ENCODE assay signal across 11 cellular contexts in genomic region chr10:44961231-44961571, GRCh38. TPM values are rescaled to one million over a fixed set of nuclear protein-coding genes. Genes with fewer than 3 reads are reported as not detected.
A peak's percentile ranks its signal among the peaks of the same experiment; 100 is the strongest.
DNase-seq lines count a peak whose midpoint lies in the region; ATAC-seq, FAIRE-seq and TF ChIP-seq lines count a peak whose summit lies in the region.
"Had no signal": no experiment of that assay in that cellular context is flagged by ENCODE, and none has a peak within 500 bp of the region (broad histone marks: within the 10 kb centered on the region; RNA-seq: fewer than 3 reads in every experiment).

No MANE protein-coding gene starts in this region.

- CTCF ChIA-PET in HepG2 (lab: Yijun Ruan, JAX; ENCODE audit: low intra/inter-chr PET ratio, low total read pairs): no interaction called here

- peaks cover 48 to 76% of the 10 kb centered on the region in 2 donors for H3K4me1 Mint-ChIP-seq in stimulated activated naive B cell treated with anti-CD40 and anti-IgM and Interleukin-4, amounts not matched to agents 10 μg/mL and 1 μg/mL and 100 μg/mL, for 72 hours

- TF ChIP-seq RAD21 in HepG2 (CRISPR knock-in tag; IDR thresholded peaks at IDR 0.05): no peak

- H3K4me3 ChIP-seq in GM12865 (ENCODE audit: low read depth, low read length) (peak overlapping the region; percentile 63), adipocyte (ENCODE audit: low read length) (peak overlapping the region; percentile 88), HepG2 (replicated peaks in 1 of 3; ENCODE audit: insufficient read depth in 1 of 3, low read depth in 2 of 3, low read length in 3 of 3) (peak overlapping the region; percentile 82 to 85 (median 84)), skin epidermis (peak overlapping the region in 4 of 7 experiments; percentile 58 to 83 (median 70))
- H3K4me3 ChIP-seq: MG63 had no signal

- peaks cover 64% of the 10 kb centered on the region for H3K79me2 ChIP-seq in HepG2 (ENCODE audit: insufficient read depth, low read length)

- POLR2A ChIA-PET in HepG2 (lab: Yijun Ruan, JAX): interaction anchor here (1.2 to 13.2 kb wide), 8 partner anchors 8 to 33 kb away, joined by 3 to 407 read pairs (median 36); partner anchors contain the start of gene DEPP1

- no peak for ATAC-seq in HepG2
- ATAC-seq in GM18511 (IDR thresholded peaks at IDR 0.05; ENCODE audit: unreplicated experiment): no peak
- ATAC-seq in stimulated activated naive B cell treated with anti-CD40 and anti-IgM and Interleukin-4, amounts not matched to agents 10 μg/mL and 1 μg/mL and 100 μg/mL, for 72 hours (replicated peaks): no peak

- no peaks in the 10 kb centered on the region for H3K36me3 ChIP-seq in adipocyte (ENCODE audit: control insufficient read depth, insufficient read depth, low read length, severe bottlenecking)
- peaks cover 0 to 1% of the 10 kb centered on the region in 2 experiments; a peak in 2 of 5 replicates for H3K36me3 ChIP-seq in HepG2 (replicated peaks in 1 of 2; ENCODE audit: control insufficient read depth in 1 of 2, insufficient read depth in 2 of 2, low read length in 2 of 2)
- H3K36me3 ChIP-seq: MG63 had no signal

- H3K9me3 Mint-ChIP-seq in stimulated activated naive B cell treated with anti-CD40 and anti-IgM and Interleukin-4, amounts not matched to agents 10 μg/mL and 1 μg/mL and 100 μg/mL, for 72 hours: no peaks in the 10 kb centered on the region

- H2AFZ ChIP-seq in HepG2 (ENCODE audit: low read length): no peak overlapping the region

- DNase-seq in GM12865 (ENCODE audit: low read depth) (no peak), adipocyte (ENCODE audit: low read depth) (no peak), HepG2 (ENCODE audit: low spot score) (no peak), HuH-7.5 (ENCODE audit: low spot score) (no peak)
- DNase-seq in activated naive CD4-positive, alpha-beta T cell treated with anti-CD3 and anti-CD28 coated beads, Interleukin-2, amount 50 U/mL, for 16 hours: no peak
- no peak for DNase-seq in stimulated activated naive B cell treated with anti-CD40 and anti-IgM and Interleukin-4, amounts not matched to agents 10 μg/mL and 1 μg/mL and 100 μg/mL, for 72 hours
- DNase-seq: cerebellar nuclear complex, MG63, NCI-H774 had no signal

- no peaks in the 10 kb centered on the region for H3K9me3 ChIP-seq in adipocyte (ENCODE audit: control insufficient read depth, low read length)
- no peaks in the 10 kb centered on the region for H3K9me3 ChIP-seq in HepG2 (ENCODE audit: low read length)
- H3K9me3 ChIP-seq: MG63 had no signal

- H3K27me3 Mint-ChIP-seq in stimulated activated naive B cell treated with anti-CD40 and anti-IgM and Interleukin-4, amounts not matched to agents 10 μg/mL and 1 μg/mL and 100 μg/mL, for 72 hours: peaks cover 8 to 9% of the 10 kb centered on the region in 2 donors

- H3K27ac Mint-ChIP-seq in stimulated activated naive B cell treated with anti-CD40 and anti-IgM and Interleukin-4, amounts not matched to agents 10 μg/mL and 1 μg/mL and 100 μg/mL, for 72 hours: no peak overlapping the region

- no peak for FAIRE-seq in HepG2 (lab: Jason Lieb, UNC)

- WGBS in HepG2 (ENCODE audit: low lambda C conversion rate): 8% methylated on average over 3 of the region's 4 CpGs

- peaks cover 6 to 18% of the 10 kb centered on the region in 2 donors for H3K36me3 Mint-ChIP-seq in stimulated activated naive B cell treated with anti-CD40 and anti-IgM and Interleukin-4, amounts not matched to agents 10 μg/mL and 1 μg/mL and 100 μg/mL, for 72 hours

- peak overlapping the region; percentile 95 for H3K4me2 ChIP-seq in HepG2 (ENCODE audit: low read depth, low read length)

- in situ Hi-C loops in HepG2 (cut with HindIII; ENCODE audit: extremely low pct_ligation_motif_present, low pct_unique_long_range_greater_than_20kb): loop anchor here (25.0 kb wide), 1 partner anchor 1549 kb away; the partner anchor contains the start of gene HNRNPF

- no peak overlapping the region for H3K4me3 Mint-ChIP-seq in stimulated activated naive B cell treated with anti-CD40 and anti-IgM and Interleukin-4, amounts not matched to agents 10 μg/mL and 1 μg/mL and 100 μg/mL, for 72 hours

- peak overlapping the region; percentile 80 for H3K27ac ChIP-seq in HepG2 (ENCODE audit: extremely low read length, insufficient read depth, low read length)
- peak overlapping the region in 8 of 21 experiments; percentile 0 to 95 (median 38) for H3K27ac ChIP-seq in skin epidermis

- intact Hi-C loops in HepG2 (cut with micrococcal nuclease; ENCODE audit: unreplicated experiment): loop anchor here (2.0 kb wide), 1 partner anchor 14 kb away; no protein-coding TSS in a partner anchor

- TF ChIP-seq EP300 in HepG2 (IDR thresholded peaks at IDR 0.05; ENCODE audit: low read depth in 2 of 2, low read length in 2 of 2): no peak
- no peak for TF ChIP-seq EP300 in HepG2 (CRISPR knock-in tag; IDR thresholded peaks at IDR 0.05; ENCODE audit: borderline replicate concordance)

- no peaks in the 10 kb centered on the region for H3K27me3 ChIP-seq in adipocyte (replicated peaks; ENCODE audit: control insufficient read depth, insufficient read depth, low read length)
- H3K27me3 ChIP-seq in HepG2 (ENCODE audit: control insufficient read depth in 1 of 2, insufficient read depth in 2 of 2, low read length in 2 of 2): no peaks in the 10 kb centered on the region; a peak in 1 of 5 replicates
- H3K27me3 ChIP-seq: MG63 had no signal

- H3K9ac ChIP-seq in adipocyte (ENCODE audit: low read length): peak overlapping the region; percentile 85
- H3K9ac ChIP-seq in HepG2 (ENCODE audit: insufficient read depth, low read depth, low read length): peak overlapping the region; percentile 80

- H3K4me1 ChIP-seq in adipocyte (ENCODE audit: control insufficient read depth, insufficient read depth, low read length): peaks cover 85% of the 10 kb centered on the region
- H3K4me1 ChIP-seq in HepG2 (ENCODE audit: insufficient read depth, low read length): peaks cover 79% of the 10 kb centered on the region

- no peak for TF ChIP-seq POLR2A in HepG2 (IDR thresholded peaks at IDR 0.05; ENCODE audit: insufficient read depth in 1 of 2, low read depth in 2 of 2, low read length in 2 of 2)

- TSS peak; percentile 57 for BruUV-seq in HepG2 (replicated peaks; lab: Mats Ljungman, UMichigan)

- peaks cover 4% of the 10 kb centered on the region; the same call in 1 of the 2 replicates for H4K20me1 ChIP-seq in HepG2 (ENCODE audit: insufficient read depth, low read length)

- TF ChIP-seq CTCF in GM12865 (IDR thresholded peaks at IDR 0.05; ENCODE audit: insufficient read depth, low read depth, low read length, missing control alignments): no peak
- TF ChIP-seq CTCF in HepG2 (CRISPR knock-in tag; IDR thresholded peaks at IDR 0.05): no peak

RNA-seq across cellular contexts. Expression of gene RASSF4, which starts 1.6 kb away (rescaled TPM):
- total RNA-seq in HepG2 (2016; rRNA removed; fragmentation: Illumina TruSeq; extraction: Trizol): 49.9 and 51.7 TPM in 2 replicates
- 22.4 and 22.8 TPM in 2 replicates for total RNA-seq in HepG2 (2016; cell fraction: cytosol; rRNA removed; fragmentation: Illumina TruSeq; extraction: Trizol; ENCODE audit: low read depth)
- total RNA-seq in HepG2 (2016; cell fraction: insoluble cytoplasmic fraction; rRNA removed; fragmentation: Illumina TruSeq; extraction: Trizol): 49.9 and 50.1 TPM in 2 replicates
- 39.2 and 45.6 TPM in 2 replicates for total RNA-seq in HepG2 (2016; cell fraction: membrane; rRNA removed; fragmentation: Illumina TruSeq; extraction: Trizol)
- total RNA-seq in HepG2 (2016; cell fraction: nucleus; rRNA removed; fragmentation: Illumina TruSeq; extraction: Trizol): 52.1 and 54.6 TPM in 2 replicates
- polyA plus RNA-seq in HepG2 (2011; rRNA removed): 34.0 and 39.7 TPM in 2 replicates
- polyA plus RNA-seq in HepG2 (2011; cell fraction: cytosol; rRNA removed): 20.4 and 25.8 TPM in 2 replicates
- polyA plus RNA-seq in HepG2 (2011; cell fraction: nucleus; rRNA removed): 140 TPM in 2 replicates
- 25.0 and 26.7 TPM in 2 replicates for polyA plus RNA-seq in HepG2 (2012)
- polyA plus RNA-seq in HepG2 (2016; cell fraction: cytosol; fragmentation: Illumina TruSeq; extraction: Trizol; ENCODE audit: low read depth): 18.5 and 22.5 TPM in 2 replicates
- 53.5 and 57.9 TPM in 2 replicates for polyA plus RNA-seq in HepG2 (2016; cell fraction: insoluble cytoplasmic fraction; fragmentation: Illumina TruSeq; extraction: Trizol; ENCODE audit: low read depth)
- 31.2 and 31.3 TPM in 2 replicates for polyA plus RNA-seq in HepG2 (2016; cell fraction: membrane; fragmentation: Illumina TruSeq; extraction: Trizol; ENCODE audit: low read depth)
- polyA plus RNA-seq in HepG2 (2016; cell fraction: nucleus; fragmentation: Illumina TruSeq; extraction: Trizol; ENCODE audit: insufficient read depth, low read depth): 84.5 and 98.6 TPM in 2 replicates
- polyA minus RNA-seq in HepG2 (2011; rRNA and poly(A)+ RNA removed; ENCODE audit: low replicate concordance): 0.12 and 67.0 TPM in 2 replicates
- polyA minus RNA-seq in HepG2 (2011; cell fraction: cytosol; rRNA and poly(A)+ RNA removed): 13.4 and 16.0 TPM in 2 replicates
- 74.3 and 88.9 TPM in 2 replicates for polyA minus RNA-seq in HepG2 (2011; cell fraction: nucleus; rRNA and poly(A)+ RNA removed)

RNA-seq across cellular contexts. Expression of gene DEPP1, which starts 17.4 kb away (rescaled TPM):
- 11.2 and 14.8 TPM in 2 replicates for total RNA-seq in HepG2 (2016; rRNA removed; fragmentation: Illumina TruSeq; extraction: Trizol)
- total RNA-seq in HepG2 (2016; cell fraction: cytosol; rRNA removed; fragmentation: Illumina TruSeq; extraction: Trizol; ENCODE audit: low read depth): 3.0 and 5.0 TPM in 2 replicates
- 9.0 and 15.3 TPM in 2 replicates for total RNA-seq in HepG2 (2016; cell fraction: insoluble cytoplasmic fraction; rRNA removed; fragmentation: Illumina TruSeq; extraction: Trizol)
- 9.0 and 9.3 TPM in 2 replicates for total RNA-seq in HepG2 (2016; cell fraction: membrane; rRNA removed; fragmentation: Illumina TruSeq; extraction: Trizol)
- total RNA-seq in HepG2 (2016; cell fraction: nucleus; rRNA removed; fragmentation: Illumina TruSeq; extraction: Trizol): 15.1 and 16.0 TPM in 2 replicates
- polyA plus RNA-seq in HepG2 (2011; rRNA removed): 270 and 338 TPM in 2 replicates
- 261 and 317 TPM in 2 replicates for polyA plus RNA-seq in HepG2 (2011; cell fraction: cytosol; rRNA removed)
- polyA plus RNA-seq in HepG2 (2011; cell fraction: nucleus; rRNA removed): 103 and 135 TPM in 2 replicates
- 132 and 232 TPM in 2 replicates for polyA plus RNA-seq in HepG2 (2012)
- 2.0 and 2.5 TPM in 2 replicates for polyA plus RNA-seq in HepG2 (2016; cell fraction: cytosol; fragmentation: Illumina TruSeq; extraction: Trizol; ENCODE audit: low read depth)
- 9.3 and 11.2 TPM in 2 replicates for polyA plus RNA-seq in HepG2 (2016; cell fraction: insoluble cytoplasmic fraction; fragmentation: Illumina TruSeq; extraction: Trizol; ENCODE audit: low read depth)
- polyA plus RNA-seq in HepG2 (2016; cell fraction: membrane; fragmentation: Illumina TruSeq; extraction: Trizol; ENCODE audit: low read depth): 3.6 and 5.2 TPM in 2 replicates
- polyA plus RNA-seq in HepG2 (2016; cell fraction: nucleus; fragmentation: Illumina TruSeq; extraction: Trizol; ENCODE audit: insufficient read depth, low read depth): 13.4 and 15.5 TPM in 2 replicates
- 1.8 and 739 TPM in 2 replicates for polyA minus RNA-seq in HepG2 (2011; rRNA and poly(A)+ RNA removed; ENCODE audit: low replicate concordance)
- polyA minus RNA-seq in HepG2 (2011; cell fraction: cytosol; rRNA and poly(A)+ RNA removed): 249 and 254 TPM in 2 replicates
- polyA minus RNA-seq in HepG2 (2011; cell fraction: nucleus; rRNA and poly(A)+ RNA removed): 107 and 142 TPM in 2 replicates

RNA-seq across cellular contexts. Expression of gene ZNF22, which starts 39.5 kb away (rescaled TPM):
- 0.40 and 0.58 TPM in 2 replicates for total RNA-seq in HepG2 (2016; rRNA removed; fragmentation: Illumina TruSeq; extraction: Trizol)
- total RNA-seq in HepG2 (2016; cell fraction: cytosol; rRNA removed; fragmentation: Illumina TruSeq; extraction: Trizol; ENCODE audit: low read depth): not detected in 2 replicates
- total RNA-seq in HepG2 (2016; cell fraction: insoluble cytoplasmic fraction; rRNA removed; fragmentation: Illumina TruSeq; extraction: Trizol): 0.49 and 0.56 TPM in 2 replicates
- total RNA-seq in HepG2 (2016; cell fraction: membrane; rRNA removed; fragmentation: Illumina TruSeq; extraction: Trizol): 0.28 and 0.45 TPM in 2 replicates
- 0.75 and 1.2 TPM in 2 replicates for total RNA-seq in HepG2 (2016; cell fraction: nucleus; rRNA removed; fragmentation: Illumina TruSeq; extraction: Trizol)
- 1.1 and 1.3 TPM in 2 replicates for polyA plus RNA-seq in HepG2 (2011; rRNA removed)
- polyA plus RNA-seq in HepG2 (2011; cell fraction: cytosol; rRNA removed): 0.35 and 0.77 TPM in 2 replicates
- 1.2 and 1.7 TPM in 2 replicates for polyA plus RNA-seq in HepG2 (2011; cell fraction: nucleus; rRNA removed)
- 1.6 and 2.5 TPM in 2 replicates for polyA plus RNA-seq in HepG2 (2012)
- polyA plus RNA-seq in HepG2 (2016; cell fraction: cytosol; fragmentation: Illumina TruSeq; extraction: Trizol; ENCODE audit: low read depth): 0.07 and 0.09 TPM in 2 replicates
- polyA plus RNA-seq in HepG2 (2016; cell fraction: insoluble cytoplasmic fraction; fragmentation: Illumina TruSeq; extraction: Trizol; ENCODE audit: low read depth): 0.60 and 0.62 TPM in 2 replicates
- polyA plus RNA-seq in HepG2 (2016; cell fraction: membrane; fragmentation: Illumina TruSeq; extraction: Trizol; ENCODE audit: low read depth): 0.22 and 0.27 TPM in 2 replicates
- polyA plus RNA-seq in HepG2 (2016; cell fraction: nucleus; fragmentation: Illumina TruSeq; extraction: Trizol; ENCODE audit: insufficient read depth, low read depth): 0.89 and 1.1 TPM in 2 replicates
- not detected in 2 replicates for polyA minus RNA-seq in HepG2 (2011; rRNA and poly(A)+ RNA removed; ENCODE audit: low replicate concordance)
- not detected in 2 replicates for polyA minus RNA-seq in HepG2 (2011; cell fraction: cytosol; rRNA and poly(A)+ RNA removed)
- polyA minus RNA-seq in HepG2 (2011; cell fraction: nucleus; rRNA and poly(A)+ RNA removed): 2.2 and 2.4 TPM in 2 replicates

RNA-seq across cellular contexts. Expression of gene TMEM72, which starts 50.1 kb away (rescaled TPM):
- 0.04 TPM in 1 of 2 replicates, not detected in the other for total RNA-seq in HepG2 (2016; rRNA removed; fragmentation: Illumina TruSeq; extraction: Trizol)
- 0.09 TPM in 1 of 2 replicates, not detected in the other for total RNA-seq in HepG2 (2016; cell fraction: cytosol; rRNA removed; fragmentation: Illumina TruSeq; extraction: Trizol; ENCODE audit: low read depth)
- total RNA-seq in HepG2 (2016; cell fraction: insoluble cytoplasmic fraction; rRNA removed; fragmentation: Illumina TruSeq; extraction: Trizol): 0.04 TPM in 1 of 2 replicates, not detected in the other
- total RNA-seq in HepG2 (2016; cell fraction: membrane; rRNA removed; fragmentation: Illumina TruSeq; extraction: Trizol): 0.12 TPM in 1 of 2 replicates, not detected in the other
- total RNA-seq in HepG2 (2016; cell fraction: nucleus; rRNA removed; fragmentation: Illumina TruSeq; extraction: Trizol): 0.16 and 0.19 TPM in 2 replicates
- not detected in 2 replicates for polyA plus RNA-seq in HepG2 (2011; rRNA removed)
- polyA plus RNA-seq in HepG2 (2011; cell fraction: cytosol; rRNA removed): not detected in 2 replicates
- polyA plus RNA-seq in HepG2 (2011; cell fraction: nucleus; rRNA removed): not detected in 2 replicates
- not detected in 2 replicates for polyA plus RNA-seq in HepG2 (2012)
- not detected in 2 replicates for polyA plus RNA-seq in HepG2 (2016; cell fraction: cytosol; fragmentation: Illumina TruSeq; extraction: Trizol; ENCODE audit: low read depth)
- polyA plus RNA-seq in HepG2 (2016; cell fraction: insoluble cytoplasmic fraction; fragmentation: Illumina TruSeq; extraction: Trizol; ENCODE audit: low read depth): not detected in 2 replicates
- not detected in 2 replicates for polyA plus RNA-seq in HepG2 (2016; cell fraction: membrane; fragmentation: Illumina TruSeq; extraction: Trizol; ENCODE audit: low read depth)
- not detected in 2 replicates for polyA plus RNA-seq in HepG2 (2016; cell fraction: nucleus; fragmentation: Illumina TruSeq; extraction: Trizol; ENCODE audit: insufficient read depth, low read depth)
- polyA minus RNA-seq in HepG2 (2011; rRNA and poly(A)+ RNA removed; ENCODE audit: low replicate concordance): not detected in 2 replicates
- not detected in 2 replicates for polyA minus RNA-seq in HepG2 (2011; cell fraction: cytosol; rRNA and poly(A)+ RNA removed)
- 0.13 and 0.25 TPM in 2 replicates for polyA minus RNA-seq in HepG2 (2011; cell fraction: nucleus; rRNA and poly(A)+ RNA removed)
